In genomic region chr12:54214553-54215374, GRCh38 we compare ENCODE assay signal across 1 cellular context.
TF ChIP-seq lines count a peak whose summit lies in the region.

No MANE protein-coding gene starts in this region.

TF ChIP-seq in HepG2, 621 proteins besides CTCF, POLR2A, EP300 and RAD21 (continued from another document and continues in another):
- TF ChIP-seq ZNF574 (CRISPR knock-in tag; IDR thresholded peaks at IDR 0.05) (peak; percentile 96), ZFP36L2 (CRISPR knock-in tag; IDR thresholded peaks at IDR 0.05) (no peak), BORCS8-MEF2B (CRISPR knock-in tag; IDR thresholded peaks at IDR 0.05) (peak; percentile 39; the same call in 1 of the 2 replicates), ELF3 (CRISPR knock-in tag; IDR thresholded peaks at IDR 0.05) (peak; percentile 12; the same call in 1 of the 2 replicates), MBD4 (IDR thresholded peaks at IDR 0.05; ENCODE audit: borderline replicate concordance, low read length) (no peak), MYC (CRISPR knock-in tag; IDR thresholded peaks at IDR 0.05; ENCODE audit: borderline replicate concordance) (peak; percentile 11; the same call in 1 of the 2 replicates), ZBTB25 (CRISPR knock-in tag; IDR thresholded peaks at IDR 0.05) (peak; percentile 56; the same call in 1 of the 2 replicates), ESRRA (CRISPR knock-in tag; IDR thresholded peaks at IDR 0.05; ENCODE audit: low read depth) (no peak), ZFP91 (CRISPR knock-in tag; IDR thresholded peaks at IDR 0.05; ENCODE audit: borderline replicate concordance) (peak; percentile 70), ZNF687 (CRISPR knock-in tag; IDR thresholded peaks at IDR 0.05) (peak; percentile 70), SUZ12 (IDR thresholded peaks at IDR 0.05; ENCODE audit: low read depth, low read length) (no peak), ZNF609 (CRISPR knock-in tag; IDR thresholded peaks at IDR 0.05; ENCODE audit: borderline replicate concordance) (no peak), IRF9 (CRISPR knock-in tag; IDR thresholded peaks at IDR 0.05; ENCODE audit: borderline replicate concordance) (peak; percentile 66; the same call in 1 of the 2 replicates), TEF (CRISPR knock-in tag; IDR thresholded peaks at IDR 0.05) (no peak), MEIS2 (CRISPR knock-in tag; IDR thresholded peaks at IDR 0.05) (peak; percentile 73; the same call in 1 of the 2 replicates), KMT2B (CRISPR knock-in tag; IDR thresholded peaks at IDR 0.05) (no peak), GATAD1 (CRISPR knock-in tag; IDR thresholded peaks at IDR 0.05) (peak; percentile 65; the same call in 1 of the 2 replicates), ZNF350 (CRISPR knock-in tag; IDR thresholded peaks at IDR 0.05; ENCODE audit: borderline replicate concordance, low read depth) (peak; percentile 57; the same call in 1 of the 2 replicates), ZNF737 (CRISPR knock-in tag; IDR thresholded peaks at IDR 0.05; ENCODE audit: borderline replicate concordance) (no peak), ZNF274 (CRISPR knock-in tag; IDR thresholded peaks at IDR 0.05) (no peak), ZNF496 (CRISPR knock-in tag; IDR thresholded peaks at IDR 0.05; ENCODE audit: insufficient replicate concordance) (no peak), ZNF556 (CRISPR knock-in tag; IDR thresholded peaks at IDR 0.05; ENCODE audit: borderline replicate concordance) (peak; percentile 70; the same call in 1 of the 2 replicates), RFX5 (IDR thresholded peaks at IDR 0.05; ENCODE audit: low read depth, low read length) (no peak), RBM39 (IDR thresholded peaks at IDR 0.05; ENCODE audit: low read depth, low read length, poor library complexity, severe bottlenecking) (peak; percentile 84), NFKB2 (CRISPR knock-in tag; IDR thresholded peaks at IDR 0.05; ENCODE audit: borderline replicate concordance) (peak; percentile 74; the same call in 1 of the 2 replicates), NR2C2 (CRISPR knock-in tag; IDR thresholded peaks at IDR 0.05; ENCODE audit: borderline replicate concordance) (0 out of 2 replicates have a peak, but pooled peaks have one; percentile 19), FOXK1 (CRISPR knock-in tag; IDR thresholded peaks at IDR 0.05; ENCODE audit: borderline replicate concordance, low read depth) (peak; percentile 52; the same call in 1 of the 2 replicates), HNF1A (IDR thresholded peaks at IDR 0.05; ENCODE audit: low read depth) (no peak), HNF1A (CRISPR knock-in tag; IDR thresholded peaks at IDR 0.05; ENCODE audit: borderline replicate concordance) (no peak), ZMYM4 (CRISPR knock-in tag; IDR thresholded peaks at IDR 0.05) (peak; percentile 76; the same call in 1 of the 2 replicates), ADNP (CRISPR knock-in tag; IDR thresholded peaks at IDR 0.05) (no peak), ZNF256 (CRISPR knock-in tag; conservative IDR thresholded peaks at IDR 0.05) (0 out of 2 replicates have a peak, but pooled peaks have one; percentile 36), ERF (CRISPR knock-in tag; IDR thresholded peaks at IDR 0.05) (0 out of 2 replicates have a peak, but pooled peaks have one; percentile 37), PBX3 (CRISPR knock-in tag; IDR thresholded peaks at IDR 0.05; ENCODE audit: borderline replicate concordance) (no peak)
